16 cellular contexts compared by ENCODE assay signal in genomic region chr6:53496797-53497196, GRCh38. TPM values are rescaled to one million over a fixed set of nuclear protein-coding genes. Genes with fewer than 3 reads are reported as not detected.
DNase-seq lines count a peak whose midpoint lies in the region; ATAC-seq, FAIRE-seq and TF ChIP-seq lines count a peak whose summit lies in the region.
"Had no signal": no experiment of that assay in that cellular context is flagged by ENCODE, and none has a peak within 500 bp of the region (broad histone marks: within the 10 kb centered on the region; RNA-seq: fewer than 3 reads in every experiment).

No MANE protein-coding gene starts in this region.

- H3K9ac ChIP-seq in K562 (ENCODE audit: insufficient read depth in 1 of 2, low read depth in 2 of 2, low read length in 2 of 2): no peak overlapping the region

- H3K4me3 ChIP-seq in K562 (no peak overlapping the region), upper lobe of right lung (no peak overlapping the region)
- H3K4me3 ChIP-seq: heart right ventricle, SK-N-MC, suprapubic skin had no signal

- H3K36me3 ChIP-seq in K562 (ENCODE audit: control insufficient read depth, insufficient read depth, low read length): no peaks in the 10 kb centered on the region
- peaks cover 23% of the 10 kb centered on the region for H3K36me3 ChIP-seq in upper lobe of right lung

- ATAC-seq in K562 (peak; percentile 47; the same call in 1 of the 3 replicates), upper lobe of right lung (peak; percentile 74), HG02763 (IDR thresholded peaks at IDR 0.05; ENCODE audit: unreplicated experiment) (no peak)
- ATAC-seq: activated CD8-positive, alpha-beta T cell treated with anti-CD3 and anti-CD28 coated beads, Interleukin-2, amount 10 ng/mL, durations not matched to agents 7 days and 5 days; heart right ventricle had no signal

- no peak for TF ChIP-seq RAD21 in K562 (CRISPR knock-in tag; conservative IDR thresholded peaks at IDR 0.05 in 1 of 2, IDR thresholded peaks at IDR 0.05 in 1 of 2)

- no peak overlapping the region for H3K27ac Mint-ChIP-seq in activated CD4-positive, alpha-beta T cell treated with anti-CD3 and anti-CD28 coated beads, Interleukin-2, amount 10 ng/mL, durations not matched to agents 24 days and 14 days
- H3K27ac Mint-ChIP-seq: activated CD8-positive, alpha-beta T cell treated with anti-CD3 and anti-CD28 coated beads, Interleukin-2, amount 10 ng/mL, durations not matched to agents 7 days and 5 days had no signal

- no peaks in the 10 kb centered on the region; the same call in 1 of the 2 replicates for H4K20me1 ChIP-seq in K562 (replicated peaks; ENCODE audit: control insufficient read depth, insufficient read depth, low read length)

- H3K4me1 ChIP-seq in K562 (replicated peaks in 1 of 2; ENCODE audit: control insufficient read depth in 2 of 2, insufficient read depth in 2 of 2, low read length in 2 of 2): peaks cover 3 to 5% of the 10 kb centered on the region in 2 experiments; a peak in 2 of 5 replicates
- H3K4me1 ChIP-seq in upper lobe of right lung: no peaks in the 10 kb centered on the region

- DNase-seq in activated CD4-positive, alpha-beta T cell treated with anti-CD3 and anti-CD28 coated beads, Interleukin-2, amount 10 ng/mL, durations not matched to agents 24 days and 14 days: peak; percentile 48
- DNase-seq in activated CD4-positive, alpha-beta T cell treated with anti-CD3 and anti-CD28 coated beads, Interleukin-2, amount 50 U/mL, for 1 hour: no peak
- DNase-seq in K562 (ENCODE audit: extremely low read depth in 1 of 4, low spot score in 3 of 4): no peak
- DNase-seq in iPS-NIHi7 (ENCODE audit: extremely low spot score): peak; percentile 15
- DNase-seq in upper lobe of right lung: no peak
- DNase-seq in activated naive CD4-positive, alpha-beta T cell treated with anti-CD3 and anti-CD28 coated beads, Interleukin-2, amount 50 U/mL, for 16 hours: no peak
- DNase-seq in cardiac septum (ENCODE audit: low spot score): no peak
- DNase-seq: activated CD8-positive, alpha-beta T cell treated with anti-CD3 and anti-CD28 coated beads, Interleukin-2, amount 10 ng/mL, durations not matched to agents 7 days and 5 days; anterior cingulate cortex; heart right ventricle; stimulated activated CD4-positive, alpha-beta T cell treated with anti-CD3 and anti-CD28 coated beads, Interleukin-2, amount 100 ng/mL, for 24 hours had no signal

- H3K27ac ChIP-seq in K562 (ENCODE audit: extremely low read depth, low read depth, low read length): no peak overlapping the region
- no peak overlapping the region for H3K27ac ChIP-seq in upper lobe of right lung
- H3K27ac ChIP-seq: heart right ventricle, SK-N-MC, suprapubic skin had no signal

- no peak overlapping the region for H3K4me2 ChIP-seq in K562 (ENCODE audit: insufficient read depth, low read length)

- H3K4me1 Mint-ChIP-seq in activated CD4-positive, alpha-beta T cell treated with anti-CD3 and anti-CD28 coated beads, Interleukin-2, amount 10 ng/mL, durations not matched to agents 24 days and 14 days: peaks cover 7% of the 10 kb centered on the region

- TF ChIP-seq POLR2A in K562 (conservative IDR thresholded peaks at IDR 0.05): no peak

- CTCF ChIA-PET in K562 (lab: Yijun Ruan, JAX; ENCODE audit: low intra/inter-chr PET ratio): interaction anchor here (0.6 kb wide), 1 partner anchor 1667 kb away, joined by 4 read pairs; no protein-coding TSS in a partner anchor

- BruUV-seq in K562 (replicated peaks; lab: Mats Ljungman, UMichigan): no TSS peak

- intact Hi-C loops in activated CD4-positive, alpha-beta T cell treated with anti-CD3 and anti-CD28 coated beads, Interleukin-2, amount 10 ng/mL, durations not matched to agents 24 days and 14 days (cut with micrococcal nuclease): no loop called here
- intact Hi-C loops in K562 (cut with micrococcal nuclease) (no loop called here), upper lobe of right lung (cut with DNase I) (loop anchor here (10.0 kb wide), 1 partner anchor 228 kb away; no protein-coding TSS in a partner anchor), cardiac septum (cut with DNase I) (no loop called here)

- H3K9me3 ChIP-seq in K562 (replicated peaks; ENCODE audit: control insufficient read depth, insufficient read depth, low read depth, low read length) (no peaks in the 10 kb centered on the region), upper lobe of right lung (no peaks in the 10 kb centered on the region)
- H3K9me3 ChIP-seq: heart right ventricle, suprapubic skin had no signal

- TF ChIP-seq EP300 in K562 (IDR thresholded peaks at IDR 0.05; ENCODE audit: low read length): no peak

- no peak overlapping the region for H3K4me3 Mint-ChIP-seq in activated CD4-positive, alpha-beta T cell treated with anti-CD3 and anti-CD28 coated beads, Interleukin-2, amount 10 ng/mL, durations not matched to agents 24 days and 14 days
- H3K4me3 Mint-ChIP-seq: activated CD8-positive, alpha-beta T cell treated with anti-CD3 and anti-CD28 coated beads, Interleukin-2, amount 10 ng/mL, durations not matched to agents 7 days and 5 days had no signal

- no peaks in the 10 kb centered on the region for H3K9me3 Mint-ChIP-seq in activated CD4-positive, alpha-beta T cell treated with anti-CD3 and anti-CD28 coated beads, Interleukin-2, amount 10 ng/mL, durations not matched to agents 24 days and 14 days

- peaks cover 12% of the 10 kb centered on the region for H3K36me3 Mint-ChIP-seq in activated CD4-positive, alpha-beta T cell treated with anti-CD3 and anti-CD28 coated beads, Interleukin-2, amount 10 ng/mL, durations not matched to agents 24 days and 14 days (ENCODE audit: low read depth)

- H3K79me2 ChIP-seq in K562 (ENCODE audit: control insufficient read depth, insufficient read depth, low read length): no peaks in the 10 kb centered on the region

- no peak for FAIRE-seq in K562 (lab: Jason Lieb, UNC)
- FAIRE-seq: A204.1, GM19239 had no signal

- H3K27me3 ChIP-seq in K562 (ENCODE audit: control insufficient read depth in 2 of 2, insufficient read depth in 2 of 2, low read length in 2 of 2): no peaks in the 10 kb centered on the region
- peaks cover 9% of the 10 kb centered on the region for H3K27me3 ChIP-seq in upper lobe of right lung
- H3K27me3 ChIP-seq: heart right ventricle, suprapubic skin had no signal

- peaks cover 8% of the 10 kb centered on the region for H3K27me3 Mint-ChIP-seq in activated CD4-positive, alpha-beta T cell treated with anti-CD3 and anti-CD28 coated beads, Interleukin-2, amount 10 ng/mL, durations not matched to agents 24 days and 14 days

- TF ChIP-seq CTCF in K562 (IDR thresholded peaks at IDR 0.05 in 2 of 3, conservative IDR thresholded peaks at IDR 0.05 in 1 of 3; ENCODE audit: insufficient read depth in 2 of 3, low read depth in 1 of 3, low read length in 3 of 3): no peak
- no peak for TF ChIP-seq CTCF in upper lobe of right lung (IDR thresholded peaks at IDR 0.05)

- in situ Hi-C loops in K562 (cut with MboI): loop anchor here (25.0 kb wide), 1 partner anchor 1084 kb away; the partner anchor contains the start of gene EFHC1

- WGBS in K562 (ENCODE audit: insufficient coverage, low coverage, missing lambda C conversion rate): 21% methylated on average over 4 of the region's 4 CpGs

- H3K9me1 ChIP-seq in K562 (ENCODE audit: control insufficient read depth, insufficient read depth, low read length): no peaks in the 10 kb centered on the region

- H2AFZ ChIP-seq in K562 (ENCODE audit: low read depth, low read length): no peak overlapping the region

- POLR2A ChIA-PET in K562 (lab: Yijun Ruan, JAX): interaction anchor here (0.8 to 1.6 kb wide), 5 partner anchors 17 to 429 kb away, joined by 3 to 4 read pairs (median 3); no protein-coding TSS in a partner anchor

TF ChIP-seq in K562, 482 proteins besides CTCF, POLR2A, EP300 and RAD21:
- peak; percentile 35 for TF ChIP-seq NFE2 (IDR thresholded peaks at IDR 0.05; ENCODE audit: low read depth)
- TF ChIP-seq WHSC1 (IDR thresholded peaks at IDR 0.05; ENCODE audit: low read length): no peak
- peak; percentile 38; the same call in 1 of the 2 replicates for TF ChIP-seq C11orf30 (IDR thresholded peaks at IDR 0.05; ENCODE audit: low read depth)

RNA-seq across cellular contexts. Expression of gene GCLC, which starts 48.1 kb away (rescaled TPM):
- 21.3 and 25.0 TPM in 2 replicates for total RNA-seq in activated CD4-positive, alpha-beta T cell treated with anti-CD3 and anti-CD28 coated beads, Interleukin-2, amount 10 ng/mL, durations not matched to agents 24 days and 14 days
- total RNA-seq in K562 (2011; cell fraction: chromatin; rRNA removed; ENCODE audit: low replicate concordance): 8.9 and 27.4 TPM in 2 replicates
- total RNA-seq in K562 (2011; cell fraction: nucleolus; rRNA removed): 6.2 and 7.4 TPM in 2 replicates
- total RNA-seq in K562 (2011; cell fraction: nucleoplasm; rRNA removed): 9.5 and 22.1 TPM in 2 replicates
- total RNA-seq in K562 (2014; rRNA removed) (7.0 and 9.3 TPM in 2 replicates), K562 (2014; rRNA removed; fragmentation: Illumina TruSeq; extraction: Trizol) (13.3 and 13.8 TPM in 2 replicates), K562 (2015; rRNA removed; fragmentation: Illumina TruSeq; extraction: Trizol) (11.5 and 12.1 TPM in 2 replicates), K562 (2021) (13.9 and 15.1 TPM in 2 replicates), upper lobe of right lung (40.0 TPM), cardiac septum (33.0 TPM)
- polyA plus RNA-seq in K562 (2011; rRNA removed) (9.1 and 9.4 TPM in 2 replicates), K562 (2014; fragmentation: Illumina TruSeq; extraction: Trizol) (13.5 and 20.0 TPM in 2 replicates), K562 (2014; fragmentation: Nextera tagmentation; extraction: Ambion mirVana) (1 to 10 TPM; 3.9 to 5.1 TPM), K562 (2014; rRNA removed) (4.8 and 9.4 TPM in 2 replicates)
- polyA plus RNA-seq in K562 (2011; cell fraction: cytosol; rRNA removed): 3.2 and 6.5 TPM in 2 replicates
- 8.8 and 15.1 TPM in 2 replicates for polyA plus RNA-seq in K562 (2011; cell fraction: nucleus; rRNA removed)
- 8.9 and 14.6 TPM in 2 replicates for polyA plus RNA-seq in K562 (2012)
- 20.4 and 25.0 TPM in 2 replicates for polyA minus RNA-seq in K562 (2011; rRNA and poly(A)+ RNA removed)
- 5.5 and 13.0 TPM in 2 replicates for polyA minus RNA-seq in K562 (2011; cell fraction: cytosol; rRNA and poly(A)+ RNA removed)
- polyA minus RNA-seq in K562 (2011; cell fraction: nucleus; rRNA and poly(A)+ RNA removed): 5.1 and 13.1 TPM in 2 replicates

Comparison
In these comparisons a context has a peak if more than half of its experiments do, and no peak if none do; other contexts are left out.
1. DNase-seq: peak in activated CD4-positive, alpha-beta T cell treated with anti-CD3 and anti-CD28 coated beads, Interleukin-2, amount 10 ng/mL, durations not matched to agents 24 days and 14 days (single experiment) and iPS-NIHi7 (single experiment); none in activated CD4-positive, alpha-beta T cell treated with anti-CD3 and anti-CD28 coated beads, Interleukin-2, amount 50 U/mL, for 1 hour (single experiment), K562 (0 of 4), upper lobe of right lung (single experiment), activated naive CD4-positive, alpha-beta T cell treated with anti-CD3 and anti-CD28 coated beads, Interleukin-2, amount 50 U/mL, for 16 hours (single experiment) and cardiac septum (single experiment).